ENCODE assay signal across 9 cellular contexts in the genomic region with DNA sequence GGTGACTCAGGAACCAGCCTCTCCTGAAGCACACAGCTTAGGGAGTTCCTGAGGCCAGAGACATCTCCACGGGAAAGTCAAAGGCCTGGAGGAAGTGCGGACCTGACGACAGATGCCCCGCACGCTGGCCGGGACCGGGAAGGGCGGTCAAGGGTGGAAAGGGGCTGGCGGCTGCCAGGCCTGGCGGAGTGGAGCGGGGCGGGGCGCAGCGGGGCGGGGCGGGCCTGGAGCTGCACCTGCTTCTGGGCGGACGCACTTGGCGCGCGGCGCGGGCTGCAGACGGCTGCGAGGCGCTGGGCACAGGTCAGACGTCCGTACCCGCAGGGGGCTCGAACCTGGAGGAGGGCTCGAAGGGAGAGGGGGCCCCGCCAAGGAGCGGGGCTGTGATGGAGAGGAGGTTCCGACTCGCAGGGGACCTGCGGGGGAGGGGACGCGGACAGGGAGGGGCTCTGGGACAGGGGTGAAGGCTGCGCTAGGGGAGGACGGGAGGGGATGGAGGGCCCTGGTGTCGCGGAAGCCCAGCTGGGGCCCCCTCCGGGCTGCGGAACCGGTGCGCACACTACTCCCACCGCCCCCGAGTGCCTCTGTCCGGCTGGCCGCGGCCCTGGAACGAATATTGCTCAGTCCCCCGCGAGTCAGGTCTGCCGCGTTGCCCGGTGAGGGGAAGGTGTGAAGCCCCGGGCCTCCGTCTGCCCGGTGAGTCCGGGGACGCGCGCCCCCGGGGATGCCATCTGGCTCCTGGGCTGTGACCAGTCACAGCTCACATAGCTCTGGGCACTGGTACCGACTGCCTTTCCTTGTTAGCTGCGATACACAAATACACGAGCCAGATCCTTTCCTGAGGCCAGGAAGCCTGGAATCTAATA. TPM values are rescaled to one million over a fixed set of nuclear protein-coding genes. Genes with fewer than 3 reads are reported as not detected.
A peak's percentile ranks its signal among the peaks of the same experiment; 100 is the strongest.
DNase-seq lines count a peak whose midpoint lies in the region; ATAC-seq and TF ChIP-seq lines count a peak whose summit lies in the region.
"Had no signal": no experiment of that assay in that cellular context is flagged by ENCODE, and none has a peak within 500 bp of the region (broad histone marks: within the 10 kb centered on the region; RNA-seq: fewer than 3 reads in every experiment).

A gene (plus strand): TSS at position 253 of the 866 bp plus-strand sequence. CDS start 36,635 bp downstream, outside the sequence.

- peak within 1 kb of the TSS; percentile 63 to 70 for H3K27ac ChIP-seq in liver (ENCODE audit: low read depth in 1 of 2, low read length in 2 of 2)

- H3K9me3 ChIP-seq in BE2C (no peaks in the 10 kb centered on the region), liver (ENCODE audit: control insufficient read depth in 4 of 4, low read length in 3 of 4) (no peaks in the 10 kb centered on the region)

- WGBS in liver: 3% methylated on average over 68 of the region's 68 CpGs

- peaks cover 34% of the 10 kb centered on the region for H3K27me3 Mint-ChIP-seq in activated naive CD8-positive, alpha-beta T cell treated with anti-CD3 and anti-CD28 coated beads, Interleukin-2, amount 50 U/mL, for 24 hours
- peaks cover 31% of the 10 kb centered on the region for H3K27me3 Mint-ChIP-seq in stimulated activated naive CD8-positive, alpha-beta T cell treated with anti-CD3 and anti-CD28 coated beads, Interleukin-15, Interleukin-2, amounts not matched to agents 100 ng/mL and 50 ng/mL, for 24 hours

- TF ChIP-seq RAD21 in liver (IDR thresholded peaks at IDR 0.05): no peak

- peak; percentile 33 for ATAC-seq in activated naive CD8-positive, alpha-beta T cell treated with anti-CD3 and anti-CD28 coated beads, Interleukin-2, amount 50 U/mL, for 24 hours
- ATAC-seq in HG03175 (IDR thresholded peaks at IDR 0.05; ENCODE audit: unreplicated experiment) (no peak), HG02852 (IDR thresholded peaks at IDR 0.05; ENCODE audit: unreplicated experiment) (no peak)

- H3K4me1 Mint-ChIP-seq in activated naive CD8-positive, alpha-beta T cell treated with anti-CD3 and anti-CD28 coated beads, Interleukin-2, amount 50 U/mL, for 24 hours: peaks cover 29% of the 10 kb centered on the region
- H3K4me1 Mint-ChIP-seq in stimulated activated naive CD8-positive, alpha-beta T cell treated with anti-CD3 and anti-CD28 coated beads, Interleukin-15, Interleukin-2, amounts not matched to agents 100 ng/mL and 50 ng/mL, for 24 hours (ENCODE audit: low read depth): peaks cover 30% of the 10 kb centered on the region
- H3K4me1 Mint-ChIP-seq: memory B cell had no signal

- H3K4me3 Mint-ChIP-seq in activated naive CD8-positive, alpha-beta T cell treated with anti-CD3 and anti-CD28 coated beads, Interleukin-2, amount 50 U/mL, for 24 hours: peak within 1 kb of the TSS; percentile 79
- H3K4me3 Mint-ChIP-seq in stimulated activated naive CD8-positive, alpha-beta T cell treated with anti-CD3 and anti-CD28 coated beads, Interleukin-15, Interleukin-2, amounts not matched to agents 100 ng/mL and 50 ng/mL, for 24 hours: peak within 1 kb of the TSS; percentile 77
- H3K4me3 Mint-ChIP-seq: memory B cell had no signal

- no peaks in the 10 kb centered on the region for H3K27me3 ChIP-seq in BE2C
- no peaks in the 10 kb centered on the region for H3K27me3 ChIP-seq in liver (ENCODE audit: control insufficient read depth in 4 of 4, insufficient read depth in 4 of 4, low read length in 3 of 4)

- H3K4me3 ChIP-seq in BE2C (ENCODE audit: low read depth, low read length): peak within 1 kb of the TSS; percentile 44
- peak within 1 kb of the TSS; percentile 44 to 72 (median 58) for H3K4me3 ChIP-seq in liver (ENCODE audit: low read depth in 1 of 3, low read length in 3 of 3)

- H3K36me3 Mint-ChIP-seq in activated naive CD8-positive, alpha-beta T cell treated with anti-CD3 and anti-CD28 coated beads, Interleukin-2, amount 50 U/mL, for 24 hours (ENCODE audit: low read depth): peaks cover 1% of the 10 kb centered on the region
- H3K36me3 Mint-ChIP-seq in stimulated activated naive CD8-positive, alpha-beta T cell treated with anti-CD3 and anti-CD28 coated beads, Interleukin-15, Interleukin-2, amounts not matched to agents 100 ng/mL and 50 ng/mL, for 24 hours (ENCODE audit: low read depth): no peaks in the 10 kb centered on the region

- H3K9ac ChIP-seq in liver (ENCODE audit: low read depth in 1 of 2, low read length in 2 of 2): no peak within 1 kb of the TSS

- no peaks in the 10 kb centered on the region for H3K36me3 ChIP-seq in BE2C
- H3K36me3 ChIP-seq in liver (ENCODE audit: control insufficient read depth in 4 of 4, insufficient read depth in 3 of 4, low read depth in 1 of 4, low read length in 3 of 4): no peaks in the 10 kb centered on the region

- H3K4me1 ChIP-seq in BE2C (no peaks in the 10 kb centered on the region), liver (ENCODE audit: control insufficient read depth in 4 of 4, insufficient read depth in 4 of 4, low read length in 3 of 4) (peaks cover 4 to 18% (median 9%) of the 10 kb centered on the region in 4 donors)

- peak within 1 kb of the TSS; percentile 77 for H3K27ac Mint-ChIP-seq in activated naive CD8-positive, alpha-beta T cell treated with anti-CD3 and anti-CD28 coated beads, Interleukin-2, amount 50 U/mL, for 24 hours
- peak within 1 kb of the TSS; percentile 51 for H3K27ac Mint-ChIP-seq in stimulated activated naive CD8-positive, alpha-beta T cell treated with anti-CD3 and anti-CD28 coated beads, Interleukin-15, Interleukin-2, amounts not matched to agents 100 ng/mL and 50 ng/mL, for 24 hours
- H3K27ac Mint-ChIP-seq: memory B cell had no signal

- DNase-seq in BE2C: peak; percentile 61
- DNase-seq in NCI-H510A treated with DMSO at 0.1 percent for 48 hours (lab: John Stamatoyannopoulos, UW): peak; percentile 78
- DNase-seq in activated naive CD8-positive, alpha-beta T cell treated with anti-CD3 and anti-CD28 coated beads, Interleukin-2, amount 50 U/mL, for 24 hours: peak; percentile 30
- DNase-seq in NCI-H128 (lab: John Stamatoyannopoulos, UW; ENCODE audit: unreplicated experiment): no peak

- peaks cover 7% of the 10 kb centered on the region for H3K9me3 Mint-ChIP-seq in activated naive CD8-positive, alpha-beta T cell treated with anti-CD3 and anti-CD28 coated beads, Interleukin-2, amount 50 U/mL, for 24 hours
- no peaks in the 10 kb centered on the region for H3K9me3 Mint-ChIP-seq in stimulated activated naive CD8-positive, alpha-beta T cell treated with anti-CD3 and anti-CD28 coated beads, Interleukin-15, Interleukin-2, amounts not matched to agents 100 ng/mL and 50 ng/mL, for 24 hours

- no peak for TF ChIP-seq CTCF in BE2C (IDR thresholded peaks at IDR 0.05; ENCODE audit: low read depth, low read length)
- TF ChIP-seq CTCF in liver (IDR thresholded peaks at IDR 0.05; ENCODE audit: low read depth, low read length, missing input control): no peak

TF ChIP-seq in liver, 16 proteins besides CTCF, POLR2A, EP300 and RAD21:
- TF ChIP-seq HNF4A (conservative IDR thresholded peaks at IDR 0.05) (no peak), RXRA (IDR thresholded peaks at IDR 0.05) (no peak)

RNA-seq across cellular contexts. Expression of the gene that starts here (rescaled TPM):
- polyA plus RNA-seq in BE2C (2012; ENCODE audit: insufficient read depth, insufficient read length, low read depth): 0.85 TPM
- 1 to 10 TPM; 5.5 to 6.3 TPM for total RNA-seq in liver
- polyA plus RNA-seq in liver: 10 to 100 TPM in 1 of 2 donors, 1 to 10 TPM in 1; 7.2 to 23.7 TPM
